In the genomic region with DNA sequence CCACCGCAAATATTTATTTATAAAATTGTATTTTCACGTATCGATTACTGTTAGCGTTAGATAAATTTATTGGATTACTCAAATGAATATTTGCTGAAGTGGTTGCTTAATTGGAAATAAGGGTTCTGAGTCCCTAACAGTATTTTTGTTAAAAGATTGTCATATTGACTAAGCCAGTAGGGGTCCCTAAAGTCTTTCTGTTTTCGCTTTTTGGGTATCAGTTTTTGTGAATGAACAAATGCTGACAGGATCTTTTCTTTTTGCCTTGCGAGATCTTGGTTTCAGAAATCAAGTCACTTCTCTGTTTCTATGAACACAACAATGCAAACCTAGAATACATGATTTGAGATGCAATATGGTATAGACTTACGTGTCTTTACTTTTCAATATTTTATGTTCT, we compare ENCODE assay signal across 1 cellular context.
TF ChIP-seq lines count a peak whose summit lies in the region.

No MANE protein-coding gene starts in this region.

TF ChIP-seq in GM12878, 131 proteins besides CTCF, POLR2A, EP300 and RAD21:
- TF ChIP-seq HDAC6 (IDR thresholded peaks at IDR 0.05; ENCODE audit: unreplicated experiment) = no peak
